ENCODE assay signal across 26 cellular contexts in genomic region chr10:131419797-131420196, GRCh38.
"Had no signal": no experiment of that assay in that cellular context is flagged by ENCODE, and none has a peak within 500 bp of the region (broad histone marks: within the 10 kb centered on the region; RNA-seq: fewer than 3 reads in every experiment).

No MANE protein-coding gene starts in this region.

- H3K27me3 ChIP-seq: ovary, right lobe of liver, suprapubic skin, transverse colon, vagina had no signal

- H3K4me3 Mint-ChIP-seq: mesothelial cell of epicardium; naive B cell; nephron; stimulated activated naive CD8-positive, alpha-beta T cell treated with anti-CD3 and anti-CD28 coated beads, Interleukin-15, amount 100 ng/mL, for 72 hours had no signal

- H3K27ac ChIP-seq: dorsolateral prefrontal cortex, epithelial cell of prostate, gastrocnemius medialis, ovary, right lobe of liver, suprapubic skin, transverse colon, upper lobe of right lung, vagina had no signal

- H3K4me1 Mint-ChIP-seq: mesothelial cell of epicardium; naive B cell; stimulated activated naive CD8-positive, alpha-beta T cell treated with anti-CD3 and anti-CD28 coated beads, Interleukin-15, amount 100 ng/mL, for 72 hours had no signal

- H3K4me3 ChIP-seq: dorsolateral prefrontal cortex, gastrocnemius medialis, lung, mucosa of descending colon, ovary, right lobe of liver, suprapubic skin, transverse colon, upper lobe of right lung, vagina had no signal

- H3K36me3 ChIP-seq: gastrocnemius medialis, ovary, right lobe of liver, suprapubic skin, transverse colon, upper lobe of right lung, vagina had no signal

- DNase-seq: dorsolateral prefrontal cortex; effector CD4-positive, alpha-beta T cell; foreskin fibroblast; gastrocnemius medialis; head of caudate nucleus; mesenchymal stem cell; mucosa of descending colon; naive B cell; occipital lobe; ovary; right lobe of liver; small intestine; stimulated activated CD4-positive, alpha-beta T cell treated with anti-CD3 and anti-CD28 coated beads, Interleukin-12 subunit alpha, Interleukin-12 subunit beta, amount 100 ng/mL, for 4 hours; stimulated activated CD4-positive, alpha-beta T cell treated with anti-CD3 and anti-CD28 coated beads, Interleukin-1b, Interleukin-23, amount 100 ng/mL, for 48 hours; stimulated activated CD4-positive, alpha-beta T cell treated with anti-CD3 and anti-CD28 coated beads, Interleukin-4, amount 100 ng/mL, for 1 hour; stimulated activated CD8-positive, alpha-beta memory T cell treated with anti-CD3 and anti-CD28 coated beads, Interleukin-4, amount 100 ng/mL, for 48 hours; stimulated activated naive CD4-positive, alpha-beta T cell; stimulated activated naive CD8-positive, alpha-beta T cell treated with anti-CD3 and anti-CD28 coated beads, Interleukin-15, amount 100 ng/mL, for 72 hours; transverse colon; upper lobe of right lung had no signal

- H3K4me1 ChIP-seq: gastrocnemius medialis, right lobe of liver, suprapubic skin, transverse colon, upper lobe of right lung, vagina had no signal

- H3K27ac Mint-ChIP-seq: mesothelial cell of epicardium; naive B cell; nephron; stimulated activated naive CD8-positive, alpha-beta T cell treated with anti-CD3 and anti-CD28 coated beads, Interleukin-15, amount 100 ng/mL, for 72 hours had no signal

- H3K27me3 Mint-ChIP-seq: stimulated activated naive CD8-positive, alpha-beta T cell treated with anti-CD3 and anti-CD28 coated beads, Interleukin-15, amount 100 ng/mL, for 72 hours had no signal

- H3K36me3 Mint-ChIP-seq: mesothelial cell of epicardium had no signal

- H3K9me3 Mint-ChIP-seq: mesothelial cell of epicardium had no signal

- H3K9me3 ChIP-seq: gastrocnemius medialis, mucosa of descending colon, right lobe of liver, suprapubic skin, transverse colon, upper lobe of right lung, vagina had no signal
